Comparison of ENCODE assay signal across 1 cellular context in the genomic region with DNA sequence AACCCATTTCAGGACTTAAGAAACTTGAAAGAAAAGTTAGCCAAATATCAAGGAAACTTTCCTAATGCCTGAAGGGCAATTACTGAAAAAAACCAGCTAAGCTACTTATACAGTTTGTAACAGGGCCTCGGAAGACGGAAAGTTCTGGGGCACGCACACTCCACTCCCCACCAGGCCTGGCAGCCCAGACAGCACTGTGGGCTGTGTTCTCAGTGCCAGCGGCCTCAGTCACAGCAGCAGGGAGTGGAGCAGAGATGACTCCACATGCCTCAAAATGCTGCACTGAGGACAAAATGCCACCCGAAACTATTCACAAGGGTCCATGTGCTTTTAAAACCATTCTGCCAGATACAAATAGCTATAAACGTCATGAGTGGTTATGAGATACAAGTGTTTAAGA.
TF ChIP-seq lines count a peak whose summit lies in the region.

No MANE protein-coding gene starts in this region.

TF ChIP-seq in GM23338, 12 proteins besides CTCF, POLR2A, EP300 and RAD21:
- no peak for TF ChIP-seq CREB1 (CRISPR knock-in tag; IDR thresholded peaks at IDR 0.05; ENCODE audit: low read depth)
- TF ChIP-seq POLR2AphosphoS5 (IDR thresholded peaks at IDR 0.05; ENCODE audit: low read depth) = no peak
- no peak for TF ChIP-seq NANOG (IDR thresholded peaks at IDR 0.05; ENCODE audit: borderline replicate concordance)
- TF ChIP-seq, protein P1, sequence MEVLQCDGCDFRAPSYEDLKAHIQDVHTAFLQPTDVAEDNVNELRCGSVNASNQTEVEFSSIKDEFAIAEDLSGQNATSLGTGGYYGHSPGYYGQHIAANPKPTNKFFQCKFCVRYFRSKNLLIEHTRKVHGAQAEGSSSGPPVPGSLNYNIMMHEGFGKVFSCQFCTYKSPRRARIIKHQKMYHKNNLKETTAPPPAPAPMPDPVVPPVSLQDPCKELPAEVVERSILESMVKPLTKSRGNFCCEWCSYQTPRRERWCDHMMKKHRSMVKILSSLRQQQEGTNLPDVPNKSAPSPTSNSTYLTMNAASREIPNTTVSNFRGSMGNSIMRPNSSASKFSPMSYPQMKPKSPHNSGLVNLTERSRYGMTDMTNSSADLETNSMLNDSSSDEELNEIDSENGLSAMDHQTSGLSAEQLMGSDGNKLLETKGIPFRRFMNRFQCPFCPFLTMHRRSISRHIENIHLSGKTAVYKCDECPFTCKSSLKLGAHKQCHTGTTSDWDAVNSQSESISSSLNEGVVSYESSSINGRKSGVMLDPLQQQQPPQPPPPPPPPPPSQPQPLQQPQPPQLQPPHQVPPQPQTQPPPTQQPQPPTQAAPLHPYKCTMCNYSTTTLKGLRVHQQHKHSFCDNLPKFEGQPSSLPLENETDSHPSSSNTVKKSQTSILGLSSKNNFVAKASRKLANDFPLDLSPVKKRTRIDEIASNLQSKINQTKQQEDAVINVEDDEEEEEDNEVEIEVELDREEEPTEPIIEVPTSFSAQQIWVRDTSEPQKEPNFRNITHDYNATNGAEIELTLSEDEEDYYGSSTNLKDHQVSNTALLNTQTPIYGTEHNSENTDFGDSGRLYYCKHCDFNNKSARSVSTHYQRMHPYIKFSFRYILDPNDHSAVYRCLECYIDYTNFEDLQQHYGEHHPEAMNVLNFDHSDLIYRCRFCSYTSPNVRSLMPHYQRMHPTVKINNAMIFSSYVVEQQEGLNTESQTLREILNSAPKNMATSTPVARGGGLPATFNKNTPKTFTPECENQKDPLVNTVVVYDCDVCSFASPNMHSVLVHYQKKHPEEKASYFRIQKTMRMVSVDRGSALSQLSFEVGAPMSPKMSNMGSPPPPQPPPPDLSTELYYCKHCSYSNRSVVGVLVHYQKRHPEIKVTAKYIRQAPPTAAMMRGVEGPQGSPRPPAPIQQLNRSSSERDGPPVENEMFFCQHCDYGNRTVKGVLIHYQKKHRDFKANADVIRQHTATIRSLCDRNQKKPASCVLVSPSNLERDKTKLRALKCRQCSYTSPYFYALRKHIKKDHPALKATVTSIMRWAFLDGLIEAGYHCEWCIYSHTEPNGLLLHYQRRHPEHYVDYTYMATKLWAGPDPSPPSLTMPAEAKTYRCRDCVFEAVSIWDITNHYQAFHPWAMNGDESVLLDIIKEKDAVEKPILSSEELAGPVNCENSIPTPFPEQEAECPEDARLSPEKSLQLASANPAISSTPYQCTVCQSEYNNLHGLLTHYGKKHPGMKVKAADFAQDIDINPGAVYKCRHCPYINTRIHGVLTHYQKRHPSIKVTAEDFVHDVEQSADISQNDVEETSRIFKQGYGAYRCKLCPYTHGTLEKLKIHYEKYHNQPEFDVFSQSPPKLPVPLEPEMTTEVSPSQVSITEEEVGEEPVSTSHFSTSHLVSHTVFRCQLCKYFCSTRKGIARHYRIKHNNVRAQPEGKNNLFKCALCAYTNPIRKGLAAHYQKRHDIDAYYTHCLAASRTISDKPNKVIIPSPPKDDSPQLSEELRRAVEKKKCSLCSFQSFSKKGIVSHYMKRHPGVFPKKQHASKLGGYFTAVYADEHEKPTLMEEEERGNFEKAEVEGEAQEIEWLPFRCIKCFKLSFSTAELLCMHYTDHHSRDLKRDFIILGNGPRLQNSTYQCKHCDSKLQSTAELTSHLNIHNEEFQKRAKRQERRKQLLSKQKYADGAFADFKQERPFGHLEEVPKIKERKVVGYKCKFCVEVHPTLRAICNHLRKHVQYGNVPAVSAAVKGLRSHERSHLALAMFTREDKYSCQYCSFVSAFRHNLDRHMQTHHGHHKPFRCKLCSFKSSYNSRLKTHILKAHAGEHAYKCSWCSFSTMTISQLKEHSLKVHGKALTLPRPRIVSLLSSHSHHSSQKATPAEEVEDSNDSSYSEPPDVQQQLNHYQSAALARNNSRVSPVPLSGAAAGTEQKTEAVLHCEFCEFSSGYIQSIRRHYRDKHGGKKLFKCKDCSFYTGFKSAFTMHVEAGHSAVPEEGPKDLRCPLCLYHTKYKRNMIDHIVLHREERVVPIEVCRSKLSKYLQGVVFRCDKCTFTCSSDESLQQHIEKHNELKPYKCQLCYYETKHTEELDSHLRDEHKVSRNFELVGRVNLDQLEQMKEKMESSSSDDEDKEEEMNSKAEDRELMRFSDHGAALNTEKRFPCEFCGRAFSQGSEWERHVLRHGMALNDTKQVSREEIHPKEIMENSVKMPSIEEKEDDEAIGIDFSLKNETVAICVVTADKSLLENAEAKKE (CRISPR knock-in tag; IDR thresholded peaks at IDR 0.05) = no peak
- TF ChIP-seq ZNF331 (CRISPR knock-in tag; IDR thresholded peaks at IDR 0.05; ENCODE audit: low read depth) = no peak
- TF ChIP-seq, protein P2, sequence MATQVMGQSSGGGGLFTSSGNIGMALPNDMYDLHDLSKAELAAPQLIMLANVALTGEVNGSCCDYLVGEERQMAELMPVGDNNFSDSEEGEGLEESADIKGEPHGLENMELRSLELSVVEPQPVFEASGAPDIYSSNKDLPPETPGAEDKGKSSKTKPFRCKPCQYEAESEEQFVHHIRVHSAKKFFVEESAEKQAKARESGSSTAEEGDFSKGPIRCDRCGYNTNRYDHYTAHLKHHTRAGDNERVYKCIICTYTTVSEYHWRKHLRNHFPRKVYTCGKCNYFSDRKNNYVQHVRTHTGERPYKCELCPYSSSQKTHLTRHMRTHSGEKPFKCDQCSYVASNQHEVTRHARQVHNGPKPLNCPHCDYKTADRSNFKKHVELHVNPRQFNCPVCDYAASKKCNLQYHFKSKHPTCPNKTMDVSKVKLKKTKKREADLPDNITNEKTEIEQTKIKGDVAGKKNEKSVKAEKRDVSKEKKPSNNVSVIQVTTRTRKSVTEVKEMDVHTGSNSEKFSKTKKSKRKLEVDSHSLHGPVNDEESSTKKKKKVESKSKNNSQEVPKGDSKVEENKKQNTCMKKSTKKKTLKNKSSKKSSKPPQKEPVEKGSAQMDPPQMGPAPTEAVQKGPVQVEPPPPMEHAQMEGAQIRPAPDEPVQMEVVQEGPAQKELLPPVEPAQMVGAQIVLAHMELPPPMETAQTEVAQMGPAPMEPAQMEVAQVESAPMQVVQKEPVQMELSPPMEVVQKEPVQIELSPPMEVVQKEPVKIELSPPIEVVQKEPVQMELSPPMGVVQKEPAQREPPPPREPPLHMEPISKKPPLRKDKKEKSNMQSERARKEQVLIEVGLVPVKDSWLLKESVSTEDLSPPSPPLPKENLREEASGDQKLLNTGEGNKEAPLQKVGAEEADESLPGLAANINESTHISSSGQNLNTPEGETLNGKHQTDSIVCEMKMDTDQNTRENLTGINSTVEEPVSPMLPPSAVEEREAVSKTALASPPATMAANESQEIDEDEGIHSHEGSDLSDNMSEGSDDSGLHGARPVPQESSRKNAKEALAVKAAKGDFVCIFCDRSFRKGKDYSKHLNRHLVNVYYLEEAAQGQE (IDR thresholded peaks at IDR 0.05; ENCODE audit: unreplicated experiment) = no peak
- no peak for TF ChIP-seq JUNB (IDR thresholded peaks at IDR 0.05; ENCODE audit: unreplicated experiment)
- TF ChIP-seq EZH2 (IDR thresholded peaks at IDR 0.05; ENCODE audit: low read depth, unreplicated experiment) = no peak
- no peak for TF ChIP-seq EZH2phosphoT487 (IDR thresholded peaks at IDR 0.05; ENCODE audit: unreplicated experiment)
- no peak for TF ChIP-seq STAT1 (IDR thresholded peaks at IDR 0.05; ENCODE audit: unreplicated experiment)
- TF ChIP-seq, protein P3, sequence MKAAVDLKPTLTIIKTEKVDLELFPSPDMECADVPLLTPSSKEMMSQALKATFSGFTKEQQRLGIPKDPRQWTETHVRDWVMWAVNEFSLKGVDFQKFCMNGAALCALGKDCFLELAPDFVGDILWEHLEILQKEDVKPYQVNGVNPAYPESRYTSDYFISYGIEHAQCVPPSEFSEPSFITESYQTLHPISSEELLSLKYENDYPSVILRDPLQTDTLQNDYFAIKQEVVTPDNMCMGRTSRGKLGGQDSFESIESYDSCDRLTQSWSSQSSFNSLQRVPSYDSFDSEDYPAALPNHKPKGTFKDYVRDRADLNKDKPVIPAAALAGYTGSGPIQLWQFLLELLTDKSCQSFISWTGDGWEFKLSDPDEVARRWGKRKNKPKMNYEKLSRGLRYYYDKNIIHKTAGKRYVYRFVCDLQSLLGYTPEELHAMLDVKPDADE (IDR thresholded peaks at IDR 0.05) = no peak
- TF ChIP-seq ZNF114 (CRISPR knock-in tag; IDR thresholded peaks at IDR 0.05) = no peak
TF ChIP-seq in GM23338: peak in this region for 0.
